8 cellular contexts compared by ENCODE assay signal in genomic region chr3:33798113-33798417, GRCh38. TPM values are rescaled to one million over a fixed set of nuclear protein-coding genes. Genes with fewer than 3 reads are reported as not detected.
DNase-seq lines count a peak whose midpoint lies in the region; ATAC-seq and TF ChIP-seq lines count a peak whose summit lies in the region.

No MANE protein-coding gene starts in this region.

- peak overlapping the region; percentile 92 for H3K4me2 ChIP-seq in fibroblast of lung (ENCODE audit: extremely low read depth, insufficient read depth, low read length)

- H3K36me3 ChIP-seq in Peyer's patch (peaks cover 0 to 4% (median 0%) of the 10 kb centered on the region in 3 donors), fibroblast of lung (ENCODE audit: control insufficient read depth, insufficient read depth, low read length) (no peaks in the 10 kb centered on the region)

- peak overlapping the region; percentile 81 for H2AFZ ChIP-seq in fibroblast of lung (ENCODE audit: low read length)

- no peak for TF ChIP-seq POLR2A in Peyer's patch (IDR thresholded peaks at IDR 0.05)

- peaks cover 50% of the 10 kb centered on the region for H3K79me2 ChIP-seq in fibroblast of lung (ENCODE audit: control insufficient read depth, insufficient read depth, low read length)

- no peak for TF ChIP-seq CTCF in Peyer's patch (IDR thresholded peaks at IDR 0.05)
- no peak for TF ChIP-seq CTCF in fibroblast of lung (conservative IDR thresholded peaks at IDR 0.05 in 1 of 2, IDR thresholded peaks at IDR 0.05 in 1 of 2; ENCODE audit: low read depth in 1 of 2, low read length in 2 of 2)

- H3K4me1 ChIP-seq in Peyer's patch (peaks cover 0 to 31% (median 2%) of the 10 kb centered on the region in 4 donors), fibroblast of lung (ENCODE audit: control insufficient read depth, extremely low read depth, insufficient read depth, low read length) (no peaks in the 10 kb centered on the region)

- H3K27ac ChIP-seq in Peyer's patch (peak overlapping the region; percentile 89 to 99 (median 90)), fibroblast of lung (ENCODE audit: insufficient read depth, low read length) (peak overlapping the region; percentile 99)

- H3K9me3 ChIP-seq in Peyer's patch (no peaks in the 10 kb centered on the region), fibroblast of lung (ENCODE audit: control insufficient read depth, insufficient read depth, low read depth, low read length) (no peaks in the 10 kb centered on the region)

- H3K4me3 ChIP-seq in Peyer's patch = peak overlapping the region; percentile 65 to 91 (median 72)
- peak overlapping the region; percentile 89 to 98 (median 95) for H3K4me3 ChIP-seq in fibroblast of lung (replicated peaks in 1 of 4; ENCODE audit: control extremely low read depth in 1 of 4, insufficient read depth in 1 of 4, low read depth in 3 of 4, low read length in 4 of 4)

- ATAC-seq in GM18873 (IDR thresholded peaks at IDR 0.05; ENCODE audit: low FRiP score, unreplicated experiment) (peak; percentile 41), HG02588 (IDR thresholded peaks at IDR 0.05; ENCODE audit: unreplicated experiment) (peak; percentile 39)

- H4K20me1 ChIP-seq in fibroblast of lung (ENCODE audit: control insufficient read depth, extremely low read depth, insufficient read depth, low read length) = no peaks in the 10 kb centered on the region

- peak overlapping the region; percentile 98 for H3K9ac ChIP-seq in fibroblast of lung (ENCODE audit: insufficient read depth, low read length)

- DNase-seq in Peyer's patch = no peak
- DNase-seq in fibroblast of lung (ENCODE audit: low read depth in 2 of 2) = no peak
- peak; percentile 4 for DNase-seq in putamen (ENCODE audit: low spot score)
- DNase-seq in central memory CD4-positive, alpha-beta T cell = no peak
- no peak for DNase-seq in HK-2 (ENCODE audit: unreplicated experiment)
- DNase-seq in NOMO-1 treated with DMSO at 0.1 percent for 48 hours (lab: John Stamatoyannopoulos, UW; ENCODE audit: unreplicated experiment) = no peak

- H3K27me3 ChIP-seq in Peyer's patch (no peaks in the 10 kb centered on the region), fibroblast of lung (ENCODE audit: control insufficient read depth, insufficient read depth, low read length) (no peaks in the 10 kb centered on the region)

RNA-seq across cellular contexts. Expression of gene PDCD6IP, which starts 0.4 kb away (rescaled TPM):
- total RNA-seq in Peyer's patch (100 to 1,000 TPM in 3 of 4 donors, 10 to 100 TPM in 1; 49.5 to 151 (median 136) TPM), fibroblast of lung (76.5 and 99.4 TPM in 2 replicates)
- polyA plus RNA-seq in fibroblast of lung = 121 and 146 TPM in 2 replicates
- 81.3 and 115 TPM in 2 replicates for polyA plus RNA-seq in fibroblast of lung (2012)
- 61.1 and 63.4 TPM in 2 replicates for polyA minus RNA-seq in fibroblast of lung (ENCODE audit: low replicate concordance)
